ENCODE assay signal across 18 cellular contexts in the genomic region with DNA sequence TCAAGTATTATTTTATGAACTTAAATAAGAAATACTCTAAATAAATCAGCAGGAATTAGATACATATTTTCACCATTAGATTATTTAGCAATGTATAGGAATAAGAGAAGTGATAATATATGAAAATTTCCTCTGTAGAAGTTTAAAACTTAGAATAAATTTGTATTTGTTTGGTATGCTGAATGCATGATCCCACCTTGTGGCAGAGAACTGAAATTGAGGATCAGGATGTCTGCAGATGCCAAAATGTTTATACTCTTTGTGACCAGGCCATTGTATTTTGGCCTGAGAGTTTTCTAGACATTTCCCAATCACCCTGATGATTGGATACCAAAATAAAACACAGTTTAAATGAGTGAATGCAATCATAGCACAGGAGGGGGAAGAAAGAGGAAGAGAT. TPM values are rescaled to one million over a fixed set of nuclear protein-coding genes. Genes with fewer than 3 reads are reported as not detected.
DNase-seq lines count a peak whose midpoint lies in the region; ATAC-seq, FAIRE-seq and TF ChIP-seq lines count a peak whose summit lies in the region.
"Had no signal": no experiment of that assay in that cellular context is flagged by ENCODE, and none has a peak within 500 bp of the region (broad histone marks: within the 10 kb centered on the region; RNA-seq: fewer than 3 reads in every experiment).

No MANE protein-coding gene starts in this region.

- H3K79me2 ChIP-seq in Loucy (ENCODE audit: insufficient read depth, low read length) (no peaks in the 10 kb centered on the region), mammary epithelial cell (ENCODE audit: insufficient read depth, low read length) (no peaks in the 10 kb centered on the region), keratinocyte (ENCODE audit: control insufficient read depth, insufficient read depth, low read length) (no peaks in the 10 kb centered on the region)

- H3K9ac ChIP-seq in Loucy (ENCODE audit: low read depth, low read length, poor library complexity, severe bottlenecking), result no peak overlapping the region
- H3K9ac ChIP-seq in mammary epithelial cell (ENCODE audit: insufficient read depth, low read length), result no peak overlapping the region
- H3K9ac ChIP-seq in keratinocyte (ENCODE audit: control insufficient read depth, extremely low read depth, insufficient read depth, low read length), result no peak overlapping the region

- no peaks in the 10 kb centered on the region for H3K9me3 ChIP-seq in Loucy (ENCODE audit: insufficient read depth, low read depth, low read length)
- H3K9me3 ChIP-seq in mammary epithelial cell (replicated peaks; ENCODE audit: insufficient read depth, low read length), result no peaks in the 10 kb centered on the region
- no peaks in the 10 kb centered on the region for H3K9me3 ChIP-seq in keratinocyte (ENCODE audit: control insufficient read depth, low read depth, low read length)
- H3K9me3 ChIP-seq: mucosa of descending colon, sigmoid colon had no signal

- no peaks in the 10 kb centered on the region for H3K27me3 ChIP-seq in Loucy (ENCODE audit: insufficient read depth, low read length, poor library complexity, severe bottlenecking)
- no peaks in the 10 kb centered on the region for H3K27me3 ChIP-seq in mammary epithelial cell (ENCODE audit: insufficient read depth, low read length)
- no peaks in the 10 kb centered on the region for H3K27me3 ChIP-seq in keratinocyte (ENCODE audit: control insufficient read depth, extremely low read depth, insufficient read depth, low read length)
- H3K27me3 ChIP-seq: sigmoid colon had no signal

- CTCF ChIA-PET in mammary epithelial cell (lab: Charles Lee; ENCODE audit: low non-redundant PET), result no interaction called here

- in situ Hi-C loops in mammary epithelial cell (cut with MboI; ENCODE audit: low sequenced_read_pairs in 2 of 2), result no loop called here

- FAIRE-seq in keratinocyte (lab: Jason Lieb, UNC), result no peak

- H3F3A ChIP-seq in Loucy (ENCODE audit: low read depth), result no peaks in the 10 kb centered on the region

- no peak for ATAC-seq in HG02840 (IDR thresholded peaks at IDR 0.05; ENCODE audit: low FRiP score, unreplicated experiment)
- ATAC-seq in GM19351 (IDR thresholded peaks at IDR 0.05; ENCODE audit: unreplicated experiment), result no peak
- ATAC-seq: effector memory CD8-positive, alpha-beta T cell; mucosa of descending colon had no signal

- BruUV-seq in mammary epithelial cell (replicated peaks; lab: Mats Ljungman, UMichigan), result no TSS peak

- H3K27ac ChIP-seq in mammary epithelial cell (ENCODE audit: insufficient read depth, low read depth, low read length) (no peak overlapping the region), keratinocyte (ENCODE audit: control insufficient read depth, insufficient read depth, low read length) (no peak overlapping the region)

- intact Hi-C loops in mammary epithelial cell (cut with micrococcal nuclease), result no loop called here

- no peaks in the 10 kb centered on the region for H3K36me3 ChIP-seq in Loucy (ENCODE audit: insufficient read depth, low read length)
- no peaks in the 10 kb centered on the region for H3K36me3 ChIP-seq in mammary epithelial cell (ENCODE audit: insufficient read depth, low read length)
- H3K36me3 ChIP-seq in keratinocyte (ENCODE audit: control insufficient read depth in 2 of 2, extremely low read depth in 1 of 2, insufficient read depth in 2 of 2, low read length in 2 of 2), result no peaks in the 10 kb centered on the region
- H3K36me3 ChIP-seq: sigmoid colon had no signal

- dilution Hi-C loops in mammary epithelial cell (cut with HindIII; ENCODE audit: low sequenced_read_pairs) (no loop called here), keratinocyte (cut with MboI; ENCODE audit: extremely low pct_ligation_motif_present, low sequenced_read_pairs) (no loop called here)

- H3K9me2 ChIP-seq in Loucy (replicated peaks; ENCODE audit: low read depth, low read length), result no peaks in the 10 kb centered on the region

- H3K4me1 ChIP-seq in Loucy (ENCODE audit: insufficient read depth, low read length, poor library complexity, severe bottlenecking) (peaks cover 25% of the 10 kb centered on the region), mammary epithelial cell (ENCODE audit: insufficient read depth, low read length) (peaks cover 2% of the 10 kb centered on the region), keratinocyte (ENCODE audit: control insufficient read depth, extremely low read depth, insufficient read depth, low read length) (no peaks in the 10 kb centered on the region)

- no peak overlapping the region for H2AFZ ChIP-seq in Loucy (ENCODE audit: low read length)
- no peak overlapping the region for H2AFZ ChIP-seq in mammary epithelial cell (ENCODE audit: low read depth, low read length)
- H2AFZ ChIP-seq in keratinocyte (ENCODE audit: control insufficient read depth, low read length), result no peak overlapping the region

- H3K4me2 ChIP-seq in Loucy (ENCODE audit: low read depth, low read length, poor library complexity, severe bottlenecking) (no peak overlapping the region), mammary epithelial cell (ENCODE audit: insufficient read depth, low read depth, low read length) (no peak overlapping the region), keratinocyte (ENCODE audit: control insufficient read depth, extremely low read depth, insufficient read depth, low read depth, low read length) (no peak overlapping the region)

- H4K20me1 ChIP-seq in Loucy (ENCODE audit: insufficient read depth, low read length, poor library complexity, severe bottlenecking) (no peaks in the 10 kb centered on the region), mammary epithelial cell (ENCODE audit: insufficient read depth, low read length) (no peaks in the 10 kb centered on the region), keratinocyte (ENCODE audit: control insufficient read depth, extremely low read depth, insufficient read depth, low read length) (no peaks in the 10 kb centered on the region)

- peak; percentile 48 for TF ChIP-seq CTCF in AG09309 (IDR thresholded peaks at IDR 0.05; ENCODE audit: control insufficient read depth, insufficient read depth, low read depth, low read length, missing control alignments)
- peak; percentile 42; the same call in 1 of the 2 replicates for TF ChIP-seq CTCF in Loucy (conservative IDR thresholded peaks at IDR 0.05; ENCODE audit: low read length)
- peak; percentile 44 to 45 for TF ChIP-seq CTCF in mammary epithelial cell (conservative IDR thresholded peaks at IDR 0.05 in 1 of 2, IDR thresholded peaks at IDR 0.05 in 1 of 2; ENCODE audit: extremely low read depth in 1 of 2, insufficient read depth in 1 of 2, low read depth in 1 of 2, low read length in 2 of 2)
- peak in 2 of 3 experiments; percentile 19 to 20 for TF ChIP-seq CTCF in keratinocyte (optimal IDR thresholded peaks at IDR 0.05 in 1 of 3, IDR thresholded peaks at IDR 0.05 in 1 of 3, conservative IDR thresholded peaks at IDR 0.05 in 1 of 3; ENCODE audit: extremely low read depth in 1 of 3, insufficient read depth in 2 of 3, low read length in 3 of 3)

- H3K4me3 ChIP-seq in AG09309 (ENCODE audit: control insufficient read depth, low read depth, low read length) (no peak overlapping the region), Loucy (ENCODE audit: low read length, poor library complexity, severe bottlenecking) (no peak overlapping the region), mammary epithelial cell (replicated peaks in 1 of 3; ENCODE audit: insufficient read depth in 1 of 3, low read depth in 2 of 3, low read length in 3 of 3) (no peak overlapping the region), keratinocyte (ENCODE audit: control insufficient read depth in 2 of 3, extremely low read depth in 1 of 3, insufficient read depth in 2 of 3, low read depth in 1 of 3, low read length in 3 of 3) (no peak overlapping the region)
- H3K4me3 ChIP-seq: mucosa of descending colon, sigmoid colon, SK-N-MC had no signal

- H3K9me1 ChIP-seq in keratinocyte (ENCODE audit: control insufficient read depth, extremely low read depth, insufficient read depth, low read length), result no peaks in the 10 kb centered on the region

- DNase-seq in AG09309 (ENCODE audit: low read depth), result no peak
- DNase-seq in mammary epithelial cell, result no peak
- DNase-seq in keratinocyte (ENCODE audit: low read depth, low spot score), result no peak
- DNase-seq in KG1 (lab: John Stamatoyannopoulos, UW), result no peak
- no peak for DNase-seq in activated CD4-positive, alpha-beta T cell treated with anti-CD3 and anti-CD28 coated beads, Interleukin-2, amount 50 U/mL, for 48 hours
- DNase-seq: activated CD4-positive, CD25-positive, alpha-beta regulatory T cell treated with anti-CD3 and anti-CD28 coated beads, Interleukin-2, amount 50 U/mL, for 72 hours; anterior cingulate cortex; CD4-positive, alpha-beta T cell; effector memory CD8-positive, alpha-beta T cell; GF-D8; mucosa of descending colon; NCI-H1436; sigmoid colon; substantia nigra had no signal

RNA-seq across cellular contexts. Expression of a gene that starts 6.3 kb away (rescaled TPM):
- total RNA-seq in mammary epithelial cell, result not detected
- polyA plus RNA-seq in mammary epithelial cell (not detected), keratinocyte (0.07 to 0.50 TPM (median 0.19 TPM) in 3 replicates)
- polyA minus RNA-seq in mammary epithelial cell (not detected), keratinocyte (0.93 TPM in 1 of 3 replicates, not detected in the others)
- polyA plus RNA-seq in keratinocyte (2011; ENCODE audit: low read depth), result 0.32 TPM
- 1.9 and 4.7 TPM in 2 replicates for polyA plus RNA-seq in keratinocyte (2011; cell fraction: cytosol; rRNA removed)
- 0.52 and 1.2 TPM in 2 replicates for polyA plus RNA-seq in keratinocyte (2011; cell fraction: nucleus; rRNA removed)
- 1.6 TPM in 1 of 2 replicates, not detected in the other for polyA plus RNA-seq in keratinocyte (2012; ENCODE audit: low replicate concordance)
- 3.8 TPM for polyA minus RNA-seq in keratinocyte (2011; cell fraction: cytosol; rRNA and poly(A)+ RNA removed)
- polyA minus RNA-seq in keratinocyte (2011; cell fraction: nucleus; rRNA and poly(A)+ RNA removed), result 0.31 and 0.63 TPM in 2 replicates
- total RNA-seq: CD4-positive, alpha-beta T cell had no signal
